Comparison of ENCODE assay signal across 8 cellular contexts in genomic region chr20:32470025-32470861, GRCh38.
DNase-seq lines count a peak whose midpoint lies in the region; ATAC-seq and TF ChIP-seq lines count a peak whose summit lies in the region.

No MANE protein-coding gene starts in this region.

- ATAC-seq in SK-N-SH treated with all-trans-retinoic acid at 6 μM for 48 hours: peak; percentile 54

- DNase-seq in AG09319 (ENCODE audit: extremely low read depth, low read depth) (no peak), GM20000 (ENCODE audit: low spot score) (peak; percentile 71), epithelial cell of esophagus (ENCODE audit: low read depth) (peak; percentile 74), lower leg skin (ENCODE audit: low spot score in 2 of 2) (no peak), cerebellar nuclear complex (lab: John Stamatoyannopoulos, UW) (no peak)
- DNase-seq in activated CD4-positive, CD25-positive, alpha-beta regulatory T cell treated with anti-CD3 and anti-CD28 coated beads, Interleukin-2, amount 50 U/mL, for 72 hours: no peak

- peak overlapping the region; percentile 45 to 73 (median 58) for H3K4me3 Mint-ChIP-seq in nephron

- no peak for TF ChIP-seq POLR2A in lower leg skin (IDR thresholded peaks at IDR 0.05)

- H3K36me3 Mint-ChIP-seq in nephron (ENCODE audit: low read depth): peaks cover 16% of the 10 kb centered on the region

- intact Hi-C loops in lower leg skin (cut with DNase I; ENCODE audit: low total_unique reads): no loop called here

- H3K27ac Mint-ChIP-seq in nephron: peak overlapping the region; percentile 96 to 98 (median 97)

- peaks cover 41% of the 10 kb centered on the region for H3K4me1 Mint-ChIP-seq in nephron

- H3K4me3 ChIP-seq in epithelial cell of esophagus (ENCODE audit: low read length) (no peak overlapping the region), lower leg skin (ENCODE audit: low read depth, poor library complexity, severe bottlenecking) (no peak overlapping the region)

- peak; percentile 18 for TF ChIP-seq CTCF in AG09319 (IDR thresholded peaks at IDR 0.05; ENCODE audit: low read depth, low read length)
- TF ChIP-seq CTCF in GM20000 (IDR thresholded peaks at IDR 0.05; ENCODE audit: extremely low read depth, missing control alignments): peak; percentile 1
- TF ChIP-seq CTCF in epithelial cell of esophagus (IDR thresholded peaks at IDR 0.05; ENCODE audit: insufficient read depth, low read depth, low read length, missing control alignments): peak; percentile 32
- peak; percentile 49 to 57 (median 51) for TF ChIP-seq CTCF in nephron (IDR thresholded peaks at IDR 0.05; ENCODE audit: unreplicated experiment in 3 of 3)
- no peak for TF ChIP-seq CTCF in lower leg skin (IDR thresholded peaks at IDR 0.05)

- H3K9me3 Mint-ChIP-seq in nephron: no peaks in the 10 kb centered on the region

- H3K27me3 Mint-ChIP-seq in nephron (ENCODE audit: low read depth): no peaks in the 10 kb centered on the region

- 61 to 83% methylated on average over 21 to 24 of the region's 27 CpGs for WGBS in lower leg skin, 2 donors

TF ChIP-seq in SK-N-SH treated with all-trans-retinoic acid at 6 μM for 48 hours, 23 proteins besides CTCF, POLR2A, EP300 and RAD21:
- TF ChIP-seq ZFP30 (CRISPR knock-in tag; IDR thresholded peaks at IDR 0.05): no peak

Comparison
In these comparisons a context has a peak if more than half of its experiments do, and no peak if none do; other contexts are left out.
1. DNase-seq: peak in GM20000 (single experiment) and epithelial cell of esophagus (single experiment); none in AG09319 (single experiment), lower leg skin (0 of 2), cerebellar nuclear complex (0 of 2) and activated CD4-positive, CD25-positive, alpha-beta regulatory T cell treated with anti-CD3 and anti-CD28 coated beads, Interleukin-2, amount 50 U/mL, for 72 hours (single experiment).
2. CTCF ChIP-seq: peak in AG09319 (single experiment), GM20000 (single experiment), epithelial cell of esophagus (single experiment) and nephron (3 of 3); none in lower leg skin (0 of 3).